In genomic region chr15:42494998-42495360, GRCh38 we compare ENCODE assay signal across 1 cellular context.
TF ChIP-seq lines count a peak whose summit lies in the region.

No MANE protein-coding gene starts in this region.

TF ChIP-seq in neural cell, 6 proteins besides CTCF, POLR2A, EP300 and RAD21 (continued from another document):
- TF ChIP-seq REST (IDR thresholded peaks at IDR 0.05; ENCODE audit: borderline replicate concordance), result no peak
